ENCODE assay signal across 19 cellular contexts in the genomic region with DNA sequence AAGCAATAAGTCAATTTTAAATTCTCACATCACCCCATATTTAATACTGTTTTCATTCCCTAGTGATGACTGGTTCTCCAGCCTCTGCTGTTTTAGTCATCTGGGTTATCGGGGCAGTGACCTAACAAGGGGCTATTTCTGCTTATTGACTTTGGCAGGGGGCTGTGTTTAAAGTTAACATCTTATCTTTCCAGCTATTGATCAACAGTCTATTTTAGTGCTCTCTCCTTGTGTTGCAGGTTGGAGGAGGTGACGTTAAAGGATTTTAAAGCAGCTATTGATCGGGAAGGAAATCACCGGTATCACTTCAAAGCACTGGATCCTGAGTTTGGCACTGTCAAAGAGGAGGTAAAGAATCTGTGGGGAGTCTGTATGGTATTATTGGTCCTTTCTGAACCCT. TPM values are rescaled to one million over a fixed set of nuclear protein-coding genes. Genes with fewer than 3 reads are reported as not detected.
DNase-seq lines count a peak whose midpoint lies in the region; ATAC-seq and TF ChIP-seq lines count a peak whose summit lies in the region.
"Had no signal": no experiment of that assay in that cellular context is flagged by ENCODE, and none has a peak within 500 bp of the region (broad histone marks: within the 10 kb centered on the region; RNA-seq: fewer than 3 reads in every experiment).

No MANE protein-coding gene starts in this region.

- no peaks in the 10 kb centered on the region for H3K79me2 ChIP-seq in PC-9 (ENCODE audit: low read depth)

- no TSS peak for BruUV-seq in PC-9 (replicated peaks; lab: Mats Ljungman, UMichigan)

- H3K36me3 ChIP-seq in PC-9 (ENCODE audit: low read depth) (no peaks in the 10 kb centered on the region), psoas muscle (ENCODE audit: insufficient read depth in 1 of 2, low read depth in 1 of 2) (peaks cover 6 to 36% of the 10 kb centered on the region in 2 donors), BE2C (0 out of 2 replicates have a peak, but pooled peaks cover 4% of the 10 kb centered on the region)

- CTCF ChIA-PET in PC-9 (lab: Charles Lee), result no interaction called here

- WGBS in psoas muscle, 3 donors, result 73 to 85% (median 84%) methylated on average over 4 of the region's 4 CpGs

- no peaks in the 10 kb centered on the region for H3K9me2 ChIP-seq in PC-9 (ENCODE audit: insufficient read depth)

- H3K4me2 ChIP-seq in PC-9, result 0 out of 2 replicates have a peak overlapping the region, but pooled peaks have one; percentile 0
- H3K4me2 ChIP-seq: BLaER1 had no signal

- H3F3A ChIP-seq in PC-9 (ENCODE audit: insufficient read depth, low read depth), result peaks cover 12% of the 10 kb centered on the region

- TF ChIP-seq CTCF in PC-9 (conservative IDR thresholded peaks at IDR 0.05) (no peak), psoas muscle (IDR thresholded peaks at IDR 0.05) (no peak), BE2C (IDR thresholded peaks at IDR 0.05; ENCODE audit: low read depth, low read length) (no peak)

- ATAC-seq in psoas muscle (peak; percentile 54 to 77 (median 64)), HG02763 (IDR thresholded peaks at IDR 0.05; ENCODE audit: unreplicated experiment) (no peak), GM21515 (IDR thresholded peaks at IDR 0.05; ENCODE audit: unreplicated experiment) (no peak)
- ATAC-seq: PC-3 had no signal

- H3K27me3 ChIP-seq in PC-9 (ENCODE audit: insufficient read depth, low read depth), result no peaks in the 10 kb centered on the region
- no peaks in the 10 kb centered on the region for H3K27me3 ChIP-seq in psoas muscle (ENCODE audit: insufficient read depth in 3 of 3, low read length in 2 of 3)
- H3K27me3 ChIP-seq in BE2C, result no peaks in the 10 kb centered on the region
- H3K27me3 ChIP-seq: BLaER1, vagina had no signal

- H2AFZ ChIP-seq in PC-9, result no peak overlapping the region

- no peaks in the 10 kb centered on the region for H4K20me1 ChIP-seq in PC-9 (ENCODE audit: insufficient read depth)
- H4K20me1 ChIP-seq: BLaER1 had no signal

- POLR2A ChIA-PET in PC-9 (lab: Charles Lee; ENCODE audit: unreplicated experiment), result no interaction called here

- H3K4me1 ChIP-seq in PC-9 (replicated peaks; ENCODE audit: insufficient read depth), result peaks cover 30% of the 10 kb centered on the region
- peaks cover 11% of the 10 kb centered on the region for H3K4me1 ChIP-seq in psoas muscle
- no peaks in the 10 kb centered on the region for H3K4me1 ChIP-seq in BE2C

- no peak overlapping the region for H3K27ac ChIP-seq in PC-9
- H3K27ac ChIP-seq in psoas muscle, result peak overlapping the region; percentile 75
- H3K27ac ChIP-seq: BLaER1, vagina had no signal

- intact Hi-C loops in PC-9 (cut with micrococcal nuclease; ENCODE audit: unreplicated experiment) (no loop called here), psoas muscle (cut with DNase I) (no loop called here)

- no peaks in the 10 kb centered on the region for H3K9me3 ChIP-seq in PC-9 (ENCODE audit: insufficient read depth, low read depth)
- H3K9me3 ChIP-seq in psoas muscle, result no peaks in the 10 kb centered on the region
- no peaks in the 10 kb centered on the region for H3K9me3 ChIP-seq in BE2C
- H3K9me3 ChIP-seq: BLaER1, vagina had no signal

- no peak overlapping the region for H3K4me3 ChIP-seq in PC-9
- no peak overlapping the region for H3K4me3 ChIP-seq in psoas muscle
- no peak overlapping the region for H3K4me3 ChIP-seq in BE2C (ENCODE audit: low read depth, low read length)
- H3K4me3 ChIP-seq: BLaER1, lung, vagina had no signal

- peak; percentile 37 for DNase-seq in EH (ENCODE audit: low read depth)
- no peak for DNase-seq in PC-9
- DNase-seq in fibroblast of peridontal ligament (ENCODE audit: extremely low read depth), result peak; percentile 60
- DNase-seq in psoas muscle, result no peak
- no peak for DNase-seq in GF-D8 (lab: John Stamatoyannopoulos, UW)
- DNase-seq in BE2C, result no peak
- DNase-seq: DND-41; effector CD4-positive, alpha-beta T cell; KG1; NCI-H146; NCI-H510A treated with DMSO at 0.1 percent for 48 hours; occipital lobe; PC-3; SW 1271 had no signal

RNA-seq across cellular contexts. Expression of gene DLAT, which starts 7.7 kb away (rescaled TPM):
- total RNA-seq in PC-9 (2021), result 27.8 and 44.9 TPM in 2 replicates
- 100 to 1,000 TPM in 1 of 4 donors, 10 to 100 TPM in 3; 61.2 to 167 (median 87.7) TPM for total RNA-seq in psoas muscle
- 10 to 100 TPM; 49.8 to 96.8 (median 56.7) TPM for polyA plus RNA-seq in psoas muscle
- 57.2 TPM for polyA plus RNA-seq in BE2C (2012; ENCODE audit: insufficient read depth, insufficient read length, low read depth)

RNA-seq across cellular contexts. Expression of gene PIH1D2, which starts 56.3 kb away (rescaled TPM):
- total RNA-seq in PC-9 (2021) (2.0 and 4.8 TPM in 2 replicates), psoas muscle (1 to 10 TPM in 2 of 4 donors, under 1 TPM in 2; 0.49 to 1.3 (median 0.97) TPM)
- polyA plus RNA-seq in psoas muscle, result 1 to 10 TPM; 1.2 to 3.0 (median 1.8) TPM
- not detected for polyA plus RNA-seq in BE2C (2012; ENCODE audit: insufficient read depth, insufficient read length, low read depth)

RNA-seq across cellular contexts. Expression of gene NKAPD1, which starts 56.6 kb away (rescaled TPM):
- total RNA-seq in PC-9 (2021), result 16.5 and 17.6 TPM in 2 replicates
- total RNA-seq in psoas muscle, result 10 to 100 TPM in 2 of 4 donors, 1 to 10 TPM in 2; 9.3 to 13.8 (median 10.8) TPM
- polyA plus RNA-seq in psoas muscle, result 10 to 100 TPM in 1 of 3 donors, 1 to 10 TPM in 2; 8.5 to 21.6 (median 9.0) TPM
- polyA plus RNA-seq in BE2C (2012; ENCODE audit: insufficient read depth, insufficient read length, low read depth), result 30.7 TPM

Comparison
In these comparisons a context has a peak if more than half of its experiments do, and no peak if none do; other contexts are left out.
1. DNase-seq: peak in EH (single experiment) and fibroblast of peridontal ligament (single experiment); none in PC-9 (0 of 2), psoas muscle (0 of 2), GF-D8 (single experiment) and BE2C (single experiment).
2. ATAC-seq: peak in psoas muscle (4 of 4); none in HG02763 (single experiment) and GM21515 (single experiment).